8 cellular contexts compared by ENCODE assay signal in genomic region chr7:99365318-99366141, GRCh38. TPM values are rescaled to one million over a fixed set of nuclear protein-coding genes. Genes with fewer than 3 reads are reported as not detected.
A peak's percentile ranks its signal among the peaks of the same experiment; 100 is the strongest.
DNase-seq lines count a peak whose midpoint lies in the region; ATAC-seq and TF ChIP-seq lines count a peak whose summit lies in the region.

No MANE protein-coding gene starts in this region.

- H3K27ac ChIP-seq in breast epithelium (no peak overlapping the region), transverse colon (peak overlapping the region in 3 of 4 donors; percentile 13 to 46 (median 42))

- H3K9me3 Mint-ChIP-seq in T-helper 2 cell treated with Interferon-gamma antibody and Interleukin-4, amounts not matched to agents 5 μg/mL and 100 μg/mL, for 36 hours, result no peaks in the 10 kb centered on the region

- WGBS in transverse colon (ENCODE audit: low coverage in 1 of 2), 2 donors, result 79 to 100% methylated on average over 4 to 17 of the region's 17 CpGs

- H3K27me3 ChIP-seq in breast epithelium (no peaks in the 10 kb centered on the region), transverse colon (no peaks in the 10 kb centered on the region)

- no peak for ATAC-seq in HG02884 (IDR thresholded peaks at IDR 0.05; ENCODE audit: unreplicated experiment)

- H3K4me1 Mint-ChIP-seq in T-helper 2 cell treated with Interferon-gamma antibody and Interleukin-4, amounts not matched to agents 5 μg/mL and 100 μg/mL, for 36 hours (ENCODE audit: low read depth), result peaks cover 5% of the 10 kb centered on the region

- intact Hi-C loops in breast epithelium (cut with DNase I; ENCODE audit: low total_unique reads) (no loop called here), transverse colon (cut with DNase I; ENCODE audit: low total_unique reads) (no loop called here)

- no peak overlapping the region for H3K27ac Mint-ChIP-seq in T-helper 2 cell treated with Interferon-gamma antibody and Interleukin-4, amounts not matched to agents 5 μg/mL and 100 μg/mL, for 36 hours

- in situ Hi-C loops in transverse colon (cut with MboI; ENCODE audit: low pct_ligation_motif_present in 1 of 4, low pct_unique_long_range_greater_than_20kb in 1 of 4, low sequenced_read_pairs in 3 of 4), result loop anchor here in 1 of 4 donors (10.0 kb wide), 1 partner anchor 49 kb away; no protein-coding TSS in a partner anchor

- H3K4me3 Mint-ChIP-seq in T-helper 2 cell treated with Interferon-gamma antibody and Interleukin-4, amounts not matched to agents 5 μg/mL and 100 μg/mL, for 36 hours, result no peak overlapping the region

- H3K4me1 ChIP-seq in breast epithelium (no peaks in the 10 kb centered on the region), transverse colon (peaks cover 0 to 3% (median 0%) of the 10 kb centered on the region in 4 donors)

- H3K36me3 ChIP-seq in breast epithelium (no peaks in the 10 kb centered on the region), transverse colon (peaks cover 0 to 30% (median 12%) of the 10 kb centered on the region in 4 donors)

- peak in 2 of 3 donors; percentile 33 to 43 for TF ChIP-seq CTCF in breast epithelium (IDR thresholded peaks at IDR 0.05)
- peak; percentile 43 to 69 (median 57) for TF ChIP-seq CTCF in transverse colon (IDR thresholded peaks at IDR 0.05)

- no peak for TF ChIP-seq POLR2A in breast epithelium (IDR thresholded peaks at IDR 0.05)
- TF ChIP-seq POLR2A in transverse colon (IDR thresholded peaks at IDR 0.05), result no peak

- H3K36me3 Mint-ChIP-seq in T-helper 2 cell treated with Interferon-gamma antibody and Interleukin-4, amounts not matched to agents 5 μg/mL and 100 μg/mL, for 36 hours (ENCODE audit: low read depth), result peaks cover 38% of the 10 kb centered on the region

- H3K27me3 Mint-ChIP-seq in T-helper 2 cell treated with Interferon-gamma antibody and Interleukin-4, amounts not matched to agents 5 μg/mL and 100 μg/mL, for 36 hours (ENCODE audit: low read depth), result no peaks in the 10 kb centered on the region

- DNase-seq in T-helper 2 cell (peak; percentile 35 to 60 (median 44)), UCSD-AML1 (lab: John Stamatoyannopoulos, UW; ENCODE audit: unreplicated experiment) (peak; percentile 16), breast epithelium (ENCODE audit: low spot score in 2 of 2) (no peak), lung microvascular endothelial cell (ENCODE audit: low read depth in 2 of 2) (peak; percentile 35 to 58), transverse colon (peak; percentile 80), cortex of kidney (lab: John Stamatoyannopoulos, UW) (no peak)
- no peak for DNase-seq in T-helper 2 cell treated with Interferon-gamma antibody and Interleukin-4, amounts not matched to agents 5 μg/mL and 100 μg/mL, for 36 hours (ENCODE audit: low spot score)

- H3K9me3 ChIP-seq in breast epithelium (no peaks in the 10 kb centered on the region), transverse colon (no peaks in the 10 kb centered on the region)

- no peak for TF ChIP-seq EP300 in transverse colon (IDR thresholded peaks at IDR 0.05; ENCODE audit: low read depth)

- H3K4me3 ChIP-seq in breast epithelium (no peak overlapping the region), transverse colon (no peak overlapping the region)

RNA-seq across cellular contexts. Expression of gene ARPC1B, which starts 9.0 kb away (rescaled TPM):
- total RNA-seq in breast epithelium (100 to 1,000 TPM; 108 to 176 (median 169) TPM), lung microvascular endothelial cell (275 and 340 TPM in 2 replicates), transverse colon (100 to 1,000 TPM; 138 to 346 (median 186) TPM)

RNA-seq across cellular contexts. Expression of gene ARPC1A, which starts 39.8 kb away (rescaled TPM):
- total RNA-seq in breast epithelium (100 to 1,000 TPM; 113 to 122 (median 117) TPM), lung microvascular endothelial cell (153 and 182 TPM in 2 replicates), transverse colon (100 to 1,000 TPM; 104 to 186 (median 147) TPM)

RNA-seq across cellular contexts. Expression of gene PDAP1, which starts 42.9 kb away (rescaled TPM):
- total RNA-seq in breast epithelium (10 to 100 TPM; 39.4 to 86.4 (median 51.5) TPM), lung microvascular endothelial cell (15.7 and 17.9 TPM in 2 replicates), transverse colon (10 to 100 TPM; 27.7 to 54.9 (median 49.9) TPM)

RNA-seq across cellular contexts. Expression of gene BUD31, which starts 43.2 kb away (rescaled TPM):
- 10 to 100 TPM; 53.9 to 69.8 (median 65.4) TPM for total RNA-seq in breast epithelium
- total RNA-seq in lung microvascular endothelial cell, result 73.0 and 75.0 TPM in 2 replicates
- 100 to 1,000 TPM in 1 of 4 donors, 10 to 100 TPM in 2, 1 to 10 TPM in 1; 5.0 to 167 (median 50.1) TPM for total RNA-seq in transverse colon

Comparison
In these comparisons a context has a peak if more than half of its experiments do, and no peak if none do; other contexts are left out.
1. DNase-seq: peak in T-helper 2 cell (5 of 5), UCSD-AML1 (single experiment), lung microvascular endothelial cell (2 of 2) and transverse colon (single experiment); none in T-helper 2 cell treated with Interferon-gamma antibody and Interleukin-4, amounts not matched to agents 5 μg/mL and 100 μg/mL, for 36 hours (single experiment), breast epithelium (0 of 2) and cortex of kidney (single experiment).
2. H3K27ac ChIP-seq: peak in transverse colon (3 of 4); none in breast epithelium (0 of 2).